Comparison of ENCODE assay signal across 9 cellular contexts in the genomic region with DNA sequence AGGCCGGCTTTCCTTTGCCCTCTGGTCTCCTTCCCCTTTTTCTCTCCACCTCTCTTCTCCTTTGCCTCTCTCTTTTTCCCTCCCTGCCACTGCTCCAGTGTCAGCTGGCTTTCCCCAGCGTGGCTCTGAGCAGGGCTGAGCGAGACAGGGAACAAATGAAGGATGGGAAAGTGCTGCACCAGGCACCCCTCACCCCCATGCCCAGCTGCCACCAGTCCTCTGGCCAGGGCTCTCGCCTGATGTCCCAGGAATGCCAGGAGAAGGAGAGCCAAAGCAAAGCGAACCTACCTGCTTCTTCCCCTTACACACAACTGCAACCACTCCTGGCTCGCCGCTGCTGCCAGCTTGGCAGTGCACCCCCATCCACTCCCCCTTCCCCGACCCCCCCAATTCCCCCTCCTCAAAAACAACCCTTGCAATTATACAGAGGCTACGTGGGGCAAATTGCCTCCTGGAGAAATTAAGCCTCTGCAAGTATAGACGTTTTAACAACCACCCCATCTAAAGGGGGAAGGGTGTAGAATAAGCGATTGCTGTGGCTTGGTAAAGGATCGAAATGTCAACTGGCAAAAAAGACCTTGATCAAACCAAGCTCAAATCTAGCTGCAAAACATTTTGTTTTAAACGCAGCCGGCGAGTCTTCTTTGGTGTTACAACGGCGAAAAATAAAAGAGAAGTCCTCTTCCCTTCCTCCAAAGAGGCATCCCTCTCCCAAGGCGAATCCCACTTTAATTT. TPM values are rescaled to one million over a fixed set of nuclear protein-coding genes. Genes with fewer than 3 reads are reported as not detected.
DNase-seq lines count a peak whose midpoint lies in the region; ATAC-seq, FAIRE-seq and TF ChIP-seq lines count a peak whose summit lies in the region.
"Had no signal": no experiment of that assay in that cellular context is flagged by ENCODE, and none has a peak within 500 bp of the region (broad histone marks: within the 10 kb centered on the region; RNA-seq: fewer than 3 reads in every experiment).

No MANE protein-coding gene starts in this region.

- peaks cover 14% of the 10 kb centered on the region for H3K4me1 ChIP-seq in hepatocyte (ENCODE audit: insufficient read depth)

- no peaks in the 10 kb centered on the region for H3K9me2 ChIP-seq in hepatocyte (replicated peaks; ENCODE audit: insufficient read depth)

- H3K4me3 ChIP-seq in hepatocyte = peak overlapping the region; percentile 18

- H2AFZ ChIP-seq in hepatocyte = no peak overlapping the region

- no peak overlapping the region for H3K27ac ChIP-seq in hepatocyte

- no peaks in the 10 kb centered on the region for H3K9me3 ChIP-seq in hepatocyte (ENCODE audit: low read depth)

- H3K79me2 ChIP-seq in hepatocyte = peaks cover 27% of the 10 kb centered on the region

- intact Hi-C loops in activated CD4-positive, alpha-beta T cell treated with anti-CD3 and anti-CD28 coated beads, Interleukin-2, amount 10 ng/mL, durations not matched to agents 24 days and 14 days (cut with micrococcal nuclease) = loop anchor here (5.0 to 10.0 kb wide), 2 partner anchors 834 to 1562 kb away; no protein-coding TSS in a partner anchor

- peaks cover 36% of the 10 kb centered on the region for H3K36me3 Mint-ChIP-seq in activated CD4-positive, alpha-beta T cell treated with anti-CD3 and anti-CD28 coated beads, Interleukin-2, amount 10 ng/mL, durations not matched to agents 24 days and 14 days (ENCODE audit: low read depth)
- peaks cover 60% of the 10 kb centered on the region for H3K36me3 Mint-ChIP-seq in T-helper 2 cell treated with Interferon-gamma antibody and Interleukin-4, amounts not matched to agents 5 μg/mL and 100 μg/mL, for 36 hours (ENCODE audit: low read depth)
- peaks cover 0 to 1% of the 10 kb centered on the region in 2 donors for H3K36me3 Mint-ChIP-seq in stimulated activated naive B cell treated with anti-CD40 and anti-IgM and Interleukin-4, amounts not matched to agents 10 μg/mL and 1 μg/mL and 100 μg/mL, for 72 hours
- H3K36me3 Mint-ChIP-seq in HFFc6 (ENCODE audit: low read depth) = no peaks in the 10 kb centered on the region

- peaks cover 14% of the 10 kb centered on the region for H3K27me3 ChIP-seq in hepatocyte

- H3K27me3 Mint-ChIP-seq in activated CD4-positive, alpha-beta T cell treated with anti-CD3 and anti-CD28 coated beads, Interleukin-2, amount 10 ng/mL, durations not matched to agents 24 days and 14 days = no peaks in the 10 kb centered on the region
- H3K27me3 Mint-ChIP-seq in T-helper 2 cell treated with Interferon-gamma antibody and Interleukin-4, amounts not matched to agents 5 μg/mL and 100 μg/mL, for 36 hours (ENCODE audit: low read depth) = peaks cover 3% of the 10 kb centered on the region
- H3K27me3 Mint-ChIP-seq in stimulated activated naive B cell treated with anti-CD40 and anti-IgM and Interleukin-4, amounts not matched to agents 10 μg/mL and 1 μg/mL and 100 μg/mL, for 72 hours = peaks cover 70 to 79% of the 10 kb centered on the region in 2 donors
- peaks cover 38% of the 10 kb centered on the region for H3K27me3 Mint-ChIP-seq in HFFc6 (ENCODE audit: insufficient read depth)

- peaks cover 53% of the 10 kb centered on the region for H3K4me1 Mint-ChIP-seq in activated CD4-positive, alpha-beta T cell treated with anti-CD3 and anti-CD28 coated beads, Interleukin-2, amount 10 ng/mL, durations not matched to agents 24 days and 14 days
- peaks cover 41% of the 10 kb centered on the region for H3K4me1 Mint-ChIP-seq in T-helper 2 cell treated with Interferon-gamma antibody and Interleukin-4, amounts not matched to agents 5 μg/mL and 100 μg/mL, for 36 hours (ENCODE audit: low read depth)
- peaks cover 19 to 45% of the 10 kb centered on the region in 2 donors for H3K4me1 Mint-ChIP-seq in stimulated activated naive B cell treated with anti-CD40 and anti-IgM and Interleukin-4, amounts not matched to agents 10 μg/mL and 1 μg/mL and 100 μg/mL, for 72 hours
- H3K4me1 Mint-ChIP-seq in HFFc6 (ENCODE audit: low read depth) = peaks cover 30% of the 10 kb centered on the region

- peak overlapping the region; percentile 98 for H3K4me2 ChIP-seq in hepatocyte

- no peak for ATAC-seq in stimulated activated naive B cell treated with anti-CD40 and anti-IgM and Interleukin-4, amounts not matched to agents 10 μg/mL and 1 μg/mL and 100 μg/mL, for 72 hours (replicated peaks)
- ATAC-seq: SK-N-SH treated with all-trans-retinoic acid at 6 μM for 48 hours had no signal

- H4K20me1 ChIP-seq in hepatocyte (ENCODE audit: insufficient read depth, poor library complexity, severe bottlenecking) = no peaks in the 10 kb centered on the region

- H3K27ac Mint-ChIP-seq in activated CD4-positive, alpha-beta T cell treated with anti-CD3 and anti-CD28 coated beads, Interleukin-2, amount 10 ng/mL, durations not matched to agents 24 days and 14 days = peak overlapping the region; percentile 99
- peak overlapping the region; percentile 99 for H3K27ac Mint-ChIP-seq in T-helper 2 cell treated with Interferon-gamma antibody and Interleukin-4, amounts not matched to agents 5 μg/mL and 100 μg/mL, for 36 hours
- H3K27ac Mint-ChIP-seq in stimulated activated naive B cell treated with anti-CD40 and anti-IgM and Interleukin-4, amounts not matched to agents 10 μg/mL and 1 μg/mL and 100 μg/mL, for 72 hours = peak overlapping the region; percentile 20
- H3K27ac Mint-ChIP-seq in HFFc6 = no peak overlapping the region

- H3K4me3 Mint-ChIP-seq in activated CD4-positive, alpha-beta T cell treated with anti-CD3 and anti-CD28 coated beads, Interleukin-2, amount 10 ng/mL, durations not matched to agents 24 days and 14 days = peak overlapping the region; percentile 91
- peak overlapping the region; percentile 96 for H3K4me3 Mint-ChIP-seq in T-helper 2 cell treated with Interferon-gamma antibody and Interleukin-4, amounts not matched to agents 5 μg/mL and 100 μg/mL, for 36 hours
- H3K4me3 Mint-ChIP-seq in stimulated activated naive B cell treated with anti-CD40 and anti-IgM and Interleukin-4, amounts not matched to agents 10 μg/mL and 1 μg/mL and 100 μg/mL, for 72 hours = no peak overlapping the region
- no peak overlapping the region for H3K4me3 Mint-ChIP-seq in HFFc6

- no peaks in the 10 kb centered on the region for H3K36me3 ChIP-seq in hepatocyte (replicated peaks; ENCODE audit: insufficient read depth, low read depth)

- WGBS in hepatocyte (ENCODE audit: low lambda C conversion rate, missing lambda C conversion rate) = 14% methylated on average over 15 of the region's 18 CpGs

- no peak for FAIRE-seq in RCC 7860 (lab: Jason Lieb, UNC)

- DNase-seq in activated CD4-positive, alpha-beta T cell treated with anti-CD3 and anti-CD28 coated beads, Interleukin-2, amount 10 ng/mL, durations not matched to agents 24 days and 14 days = peak; percentile 72
- no peak for DNase-seq in activated CD4-positive, alpha-beta T cell treated with anti-CD3 and anti-CD28 coated beads for 1 hour
- no peak for DNase-seq in T-helper 2 cell treated with Interferon-gamma antibody and Interleukin-4, amounts not matched to agents 5 μg/mL and 100 μg/mL, for 36 hours (ENCODE audit: low spot score)
- no peak for DNase-seq in hepatocyte (ENCODE audit: low spot score)
- no peak for DNase-seq in stimulated activated naive B cell treated with anti-CD40 and anti-IgM and Interleukin-4, amounts not matched to agents 10 μg/mL and 1 μg/mL and 100 μg/mL, for 72 hours
- no peak for DNase-seq in HFFc6
- no peak for DNase-seq in GM03348 (ENCODE audit: low spot score)
- DNase-seq in RCC 7860 (ENCODE audit: low spot score) = no peak

- TF ChIP-seq CTCF in hepatocyte (IDR thresholded peaks at IDR 0.05; ENCODE audit: poor library complexity) = no peak
- TF ChIP-seq CTCF in HFFc6 (IDR thresholded peaks at IDR 0.05) = no peak

- H3K9me3 Mint-ChIP-seq in activated CD4-positive, alpha-beta T cell treated with anti-CD3 and anti-CD28 coated beads, Interleukin-2, amount 10 ng/mL, durations not matched to agents 24 days and 14 days = no peaks in the 10 kb centered on the region
- no peaks in the 10 kb centered on the region for H3K9me3 Mint-ChIP-seq in T-helper 2 cell treated with Interferon-gamma antibody and Interleukin-4, amounts not matched to agents 5 μg/mL and 100 μg/mL, for 36 hours
- H3K9me3 Mint-ChIP-seq in stimulated activated naive B cell treated with anti-CD40 and anti-IgM and Interleukin-4, amounts not matched to agents 10 μg/mL and 1 μg/mL and 100 μg/mL, for 72 hours = no peaks in the 10 kb centered on the region
- no peaks in the 10 kb centered on the region for H3K9me3 Mint-ChIP-seq in HFFc6

RNA-seq across cellular contexts. Expression of a gene that starts 3.1 kb away (rescaled TPM):
- 48.2 and 48.5 TPM in 2 replicates for total RNA-seq in activated CD4-positive, alpha-beta T cell treated with anti-CD3 and anti-CD28 coated beads, Interleukin-2, amount 10 ng/mL, durations not matched to agents 24 days and 14 days
- 1.8 and 3.2 TPM in 2 replicates for total RNA-seq in hepatocyte
- polyA plus RNA-seq in hepatocyte = 0.28 and 0.50 TPM in 2 replicates
- under 1 TPM in 4 of 6 experiments, not detected in 2; 0.06 to 0.14 (median 0.10) TPM for total RNA-seq in HFFc6 (2021; fragmentation: NEBNext Ultra II Directional; extraction: Animal tissue kit (Norgen Biotek cat#: 25700))

Comparison
In these comparisons a context has a peak if more than half of its experiments do, and no peak if none do; other contexts are left out.
1. H3K4me3 Mint-ChIP-seq: peak in activated CD4-positive, alpha-beta T cell treated with anti-CD3 and anti-CD28 coated beads, Interleukin-2, amount 10 ng/mL, durations not matched to agents 24 days and 14 days (single experiment) and T-helper 2 cell treated with Interferon-gamma antibody and Interleukin-4, amounts not matched to agents 5 μg/mL and 100 μg/mL, for 36 hours (single experiment); none in stimulated activated naive B cell treated with anti-CD40 and anti-IgM and Interleukin-4, amounts not matched to agents 10 μg/mL and 1 μg/mL and 100 μg/mL, for 72 hours (0 of 2) and HFFc6 (single experiment).
2. RNA of a gene that starts 3.1 kb away (total RNA-seq): 48.2 to 48.5 TPM in activated CD4-positive, alpha-beta T cell treated with anti-CD3 and anti-CD28 coated beads, Interleukin-2, amount 10 ng/mL, durations not matched to agents 24 days and 14 days; 1.8 to 3.2 TPM in hepatocyte and 0.06 to 0.14 TPM in HFFc6; every median in the first group is over 10 times any median in the second.